In genomic region chr14:69712637-69713088, GRCh38 we compare ENCODE assay signal across 7 cellular contexts. TPM values are rescaled to one million over a fixed set of nuclear protein-coding genes. Genes with fewer than 3 reads are reported as not detected.
DNase-seq lines count a peak whose midpoint lies in the region; ATAC-seq and TF ChIP-seq lines count a peak whose summit lies in the region.

No MANE protein-coding gene starts in this region.

- intact Hi-C loops in prostate gland (cut with DNase I): loop anchor here (5.0 kb wide), 1 partner anchor 100 kb away; the partner anchor contains the start of gene SUSD6

- H3K27ac ChIP-seq in foreskin keratinocyte (peak overlapping the region; percentile 19), prostate gland (peak overlapping the region; percentile 57 to 64)

- no peak for TF ChIP-seq CTCF in NB4 (IDR thresholded peaks at IDR 0.05; ENCODE audit: low read depth, low read length)
- TF ChIP-seq CTCF in foreskin keratinocyte (conservative IDR thresholded peaks at IDR 0.05): no peak
- no peak for TF ChIP-seq CTCF in prostate gland (IDR thresholded peaks at IDR 0.05)

- 40% methylated on average over 5 of the region's 5 CpGs for WGBS in prostate gland

- ATAC-seq in SK-N-SH treated with all-trans-retinoic acid at 6 μM for 48 hours (peak; percentile 6; the same call in 1 of the 3 replicates), foreskin keratinocyte (peak; percentile 10), HG03521 (IDR thresholded peaks at IDR 0.05; ENCODE audit: unreplicated experiment) (no peak)

- H3K4me3 ChIP-seq in NB4 (ENCODE audit: low read depth, low read length) (no peak overlapping the region), prostate gland (no peak overlapping the region)

- H3K27me3 ChIP-seq in foreskin keratinocyte (no peaks in the 10 kb centered on the region), prostate gland (replicated peaks; ENCODE audit: insufficient read depth) (no peaks in the 10 kb centered on the region)

- H3K36me3 ChIP-seq in prostate gland: no peaks in the 10 kb centered on the region

- H3K4me1 ChIP-seq in foreskin keratinocyte: peaks cover 26% of the 10 kb centered on the region
- peaks cover 32% of the 10 kb centered on the region for H3K4me1 ChIP-seq in prostate gland (replicated peaks)

- no peaks in the 10 kb centered on the region for H3K9me3 ChIP-seq in prostate gland

- DNase-seq in NB4 (ENCODE audit: low read depth) (peak; percentile 42), foreskin keratinocyte (peak in 1 of 2 donors; percentile 61), prostate gland (ENCODE audit: low spot score) (peak; percentile 64), MV-4-11 (lab: John Stamatoyannopoulos, UW) (no peak), NOMO-1 treated with DMSO at 0.1 percent for 48 hours (lab: John Stamatoyannopoulos, UW; ENCODE audit: unreplicated experiment) (no peak)

- TF ChIP-seq POLR2A in NB4 (IDR thresholded peaks at IDR 0.05; ENCODE audit: extremely low read depth, insufficient read length): no peak
- no peak for TF ChIP-seq POLR2A in prostate gland (IDR thresholded peaks at IDR 0.05)

TF ChIP-seq in SK-N-SH treated with all-trans-retinoic acid at 6 μM for 48 hours, 23 proteins besides CTCF, POLR2A, EP300 and RAD21:
- TF ChIP-seq RARB (CRISPR knock-in tag; IDR thresholded peaks at IDR 0.05) (no peak), SNAI2 (CRISPR knock-in tag; IDR thresholded peaks at IDR 0.05) (no peak), PPARA (CRISPR knock-in tag; IDR thresholded peaks at IDR 0.05; ENCODE audit: borderline replicate concordance) (no peak), CSDC2 (CRISPR knock-in tag; IDR thresholded peaks at IDR 0.05) (no peak), ZC3H10 (CRISPR knock-in tag; IDR thresholded peaks at IDR 0.05) (no peak), GLIS3 (CRISPR knock-in tag; IDR thresholded peaks at IDR 0.05) (no peak), ZNF8 (CRISPR knock-in tag; IDR thresholded peaks at IDR 0.05) (no peak), BACH2 (CRISPR knock-in tag; IDR thresholded peaks at IDR 0.05; ENCODE audit: borderline replicate concordance) (no peak), PATZ1 (CRISPR knock-in tag; IDR thresholded peaks at IDR 0.05; ENCODE audit: borderline replicate concordance) (no peak), ESRRG (CRISPR knock-in tag; IDR thresholded peaks at IDR 0.05) (no peak), ISL1 (CRISPR knock-in tag; IDR thresholded peaks at IDR 0.05) (no peak), POU6F1 (CRISPR knock-in tag; IDR thresholded peaks at IDR 0.05; ENCODE audit: borderline replicate concordance, low read depth) (no peak), TOX (CRISPR knock-in tag; IDR thresholded peaks at IDR 0.05; ENCODE audit: borderline replicate concordance) (no peak), ARNTL (CRISPR knock-in tag; IDR thresholded peaks at IDR 0.05; ENCODE audit: borderline replicate concordance, low read depth) (no peak), ZFP3 (CRISPR knock-in tag; IDR thresholded peaks at IDR 0.05) (no peak), CREB5 (CRISPR knock-in tag; IDR thresholded peaks at IDR 0.05; ENCODE audit: low read depth) (no peak), OSR1 (CRISPR knock-in tag; IDR thresholded peaks at IDR 0.05) (no peak), ZNF565 (CRISPR knock-in tag; conservative IDR thresholded peaks at IDR 0.05; ENCODE audit: low read depth) (no peak), TSHZ2 (CRISPR knock-in tag; IDR thresholded peaks at IDR 0.05) (no peak)

RNA-seq across cellular contexts. Expression of gene SRSF5, which starts 54.3 kb away (rescaled TPM):
- 178 and 184 TPM in 2 replicates for total RNA-seq in foreskin keratinocyte
- polyA plus RNA-seq in foreskin keratinocyte: 176 and 181 TPM in 2 replicates
- total RNA-seq in prostate gland: 100 to 1,000 TPM; 206 to 338 TPM

Comparison
In these comparisons a context has a peak if more than half of its experiments do, and no peak if none do; other contexts are left out.
1. DNase-seq: peak in NB4 (single experiment) and prostate gland (single experiment); none in MV-4-11 (single experiment) and NOMO-1 treated with DMSO at 0.1 percent for 48 hours (single experiment).